9 cellular contexts compared by ENCODE assay signal in the genomic region with DNA sequence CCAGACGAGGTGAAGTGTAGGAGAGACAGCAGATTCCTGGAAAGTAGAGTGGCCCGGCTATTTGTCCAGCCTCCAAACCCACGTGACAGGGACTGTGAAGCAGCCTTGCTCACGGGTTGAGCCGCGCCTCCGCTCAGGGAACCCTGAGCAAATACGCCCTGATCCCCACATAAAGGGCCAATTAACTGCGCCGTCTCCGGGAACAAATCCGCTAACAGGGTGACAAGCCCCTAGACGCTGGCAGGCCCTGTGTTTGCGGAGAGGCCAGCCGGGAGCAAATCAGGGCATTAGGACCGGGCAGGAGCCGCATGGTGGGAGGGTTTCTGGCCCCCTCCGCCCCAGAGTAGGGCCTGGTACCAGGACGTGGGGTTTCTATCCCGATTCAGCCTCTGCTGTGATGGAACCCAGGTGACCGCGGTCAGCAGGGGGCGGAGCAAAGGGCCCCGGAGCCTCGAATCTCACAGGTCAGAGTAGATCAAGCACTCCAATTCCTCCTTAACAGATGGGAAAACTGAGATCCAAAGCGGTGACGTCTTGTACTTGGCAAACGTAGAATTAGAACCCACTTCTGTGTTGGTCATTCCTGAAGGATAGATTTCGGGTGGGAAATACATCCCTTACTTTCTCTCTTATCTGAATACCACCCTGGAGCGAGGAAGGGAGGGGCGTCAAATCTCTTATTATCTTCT. TPM values are rescaled to one million over a fixed set of nuclear protein-coding genes. Genes with fewer than 3 reads are reported as not detected.
DNase-seq lines count a peak whose midpoint lies in the region; ATAC-seq and TF ChIP-seq lines count a peak whose summit lies in the region.
"Had no signal": no experiment of that assay in that cellular context is flagged by ENCODE, and none has a peak within 500 bp of the region (broad histone marks: within the 10 kb centered on the region; RNA-seq: fewer than 3 reads in every experiment).

No MANE protein-coding gene starts in this region.

- H3K27ac Mint-ChIP-seq in CD4-positive, alpha-beta memory T cell = peak overlapping the region in 1 of 7 donors; percentile 14
- H3K27ac Mint-ChIP-seq: CD8-positive, alpha-beta T cell had no signal

- TF ChIP-seq CTCF in right atrium auricular region (IDR thresholded peaks at IDR 0.05) (no peak), dorsolateral prefrontal cortex (IDR thresholded peaks at IDR 0.05 in 54 of 56, conservative IDR thresholded peaks at IDR 0.05 in 2 of 56; ENCODE audit: low read depth in 1 of 56, partially characterized antibody in 56 of 56) (peak in 10 of 56 donors; percentile 6 to 27 (median 14)), uterus (IDR thresholded peaks at IDR 0.05) (no peak)

- peak; percentile 67 for ATAC-seq in Right ventricle myocardium superior (ENCODE audit: poor library complexity)

- DNase-seq in Right ventricle myocardium superior (no peak), right atrium auricular region (ENCODE audit: low spot score) (no peak), dorsolateral prefrontal cortex (peak in 6 of 10 donors; percentile 30 to 59 (median 49)), medulla oblongata (ENCODE audit: extremely low spot score) (peak; percentile 69), NCI-H187 (lab: John Stamatoyannopoulos, UW) (no peak), uterus (no peak), HK-2 (ENCODE audit: unreplicated experiment) (no peak)
- no peak for DNase-seq in CD4-positive, alpha-beta memory T cell

- CTCF ChIA-PET in CD4-positive, alpha-beta memory T cell (lab: Charles Lee; ENCODE audit: partially characterized antibody) = no interaction called here

- H3K9me3 Mint-ChIP-seq in CD4-positive, alpha-beta memory T cell = no peaks in the 10 kb centered on the region
- H3K9me3 Mint-ChIP-seq: CD8-positive, alpha-beta T cell had no signal

- peak overlapping the region in 1 of 2 donors; percentile 34 for H3K4me3 ChIP-seq in right atrium auricular region
- H3K4me3 ChIP-seq in dorsolateral prefrontal cortex = peak overlapping the region in 58 of 59 donors; percentile 1 to 68 (median 40)
- no peak overlapping the region for H3K4me3 ChIP-seq in CD4-positive, alpha-beta memory T cell (ENCODE audit: low read length in 2 of 2)
- no peak overlapping the region for H3K4me3 ChIP-seq in uterus

- no peak for TF ChIP-seq POLR2A in uterus (IDR thresholded peaks at IDR 0.05)

- H3K36me3 Mint-ChIP-seq in CD4-positive, alpha-beta memory T cell = no peaks in the 10 kb centered on the region
- H3K36me3 Mint-ChIP-seq: CD8-positive, alpha-beta T cell had no signal

- intact Hi-C loops in Right ventricle myocardium superior (cut with DNase I) (no loop called here), dorsolateral prefrontal cortex (cut with DNase I) (loop anchor here in 1 of 2 donors (10.0 kb wide), 1 partner anchor 198 kb away; no protein-coding TSS in a partner anchor), uterus (cut with DNase I; ENCODE audit: low total_unique reads) (no loop called here)
- intact Hi-C loops in CD4-positive, alpha-beta memory T cell (cut with micrococcal nuclease) = no loop called here

- H3K27ac ChIP-seq in right atrium auricular region (no peak overlapping the region), dorsolateral prefrontal cortex (no peak overlapping the region), uterus (no peak overlapping the region)
- no peak overlapping the region for H3K27ac ChIP-seq in CD4-positive, alpha-beta memory T cell (ENCODE audit: low read depth, low read length)

- H3K36me3 ChIP-seq in right atrium auricular region (no peaks in the 10 kb centered on the region), uterus (no peaks in the 10 kb centered on the region)
- H3K36me3 ChIP-seq in CD4-positive, alpha-beta memory T cell (ENCODE audit: insufficient read depth, low read length) = no peaks in the 10 kb centered on the region

- no peaks in the 10 kb centered on the region for H3K9me3 ChIP-seq in right atrium auricular region
- no peaks in the 10 kb centered on the region for H3K9me3 ChIP-seq in CD4-positive, alpha-beta memory T cell (ENCODE audit: control insufficient read depth in 1 of 2, low read length in 2 of 2)
- no peaks in the 10 kb centered on the region for H3K9me3 ChIP-seq in uterus

- H3K4me3 Mint-ChIP-seq in CD4-positive, alpha-beta memory T cell = peak overlapping the region in 4 of 8 donors; percentile 5 to 74 (median 51)
- H3K4me3 Mint-ChIP-seq: CD8-positive, alpha-beta T cell had no signal

- POLR2A ChIA-PET in CD4-positive, alpha-beta memory T cell (lab: Charles Lee; ENCODE audit: partially characterized antibody) = no interaction called here

- peaks cover 56 to 58% of the 10 kb centered on the region in 2 donors for H3K27me3 Mint-ChIP-seq in CD4-positive, alpha-beta memory T cell

- peaks cover 0 to 37% of the 10 kb centered on the region in 2 donors for H3K4me1 ChIP-seq in right atrium auricular region
- peaks cover 26% of the 10 kb centered on the region for H3K4me1 ChIP-seq in CD4-positive, alpha-beta memory T cell (ENCODE audit: insufficient read depth, low read length)
- peaks cover 0 to 14% of the 10 kb centered on the region in 2 donors for H3K4me1 ChIP-seq in uterus

- peaks cover 15 to 52% (median 35%) of the 10 kb centered on the region in 4 donors for H3K4me1 Mint-ChIP-seq in CD4-positive, alpha-beta memory T cell

- H3K27me3 ChIP-seq in right atrium auricular region = peaks cover 26 to 40% of the 10 kb centered on the region in 2 donors
- peaks cover under 1 to 68% (median 45%) of the 10 kb centered on the region in 45 donors for H3K27me3 ChIP-seq in dorsolateral prefrontal cortex
- peaks cover 54% of the 10 kb centered on the region for H3K27me3 ChIP-seq in CD4-positive, alpha-beta memory T cell (ENCODE audit: insufficient read depth, low read length)
- peaks cover 33 to 51% of the 10 kb centered on the region in 2 donors for H3K27me3 ChIP-seq in uterus

RNA-seq across cellular contexts. Expression of gene ROBO3, which starts 2.0 kb away (rescaled TPM):
- total RNA-seq in Right ventricle myocardium superior = 3.0 TPM
- 10 to 100 TPM in 1 of 2 donors, 1 to 10 TPM in 1; 6.4 to 10.1 TPM for total RNA-seq in right atrium auricular region
- 10 to 100 TPM; 18.0 to 58.3 (median 28.9) TPM for total RNA-seq in dorsolateral prefrontal cortex
- total RNA-seq in CD4-positive, alpha-beta memory T cell = 10 to 100 TPM; 16.2 to 18.1 TPM
- polyA plus RNA-seq in CD4-positive, alpha-beta memory T cell = 1 to 10 TPM in 1 of 2 donors, under 1 TPM in 1; 0.70 to 2.0 TPM
- 10 to 100 TPM in 2 of 4 donors, 1 to 10 TPM in 2; 7.1 to 21.8 (median 11.1) TPM for total RNA-seq in uterus

RNA-seq across cellular contexts. Expression of gene ROBO4, which starts 34.4 kb away (rescaled TPM):
- total RNA-seq in Right ventricle myocardium superior (21.9 TPM), right atrium auricular region (10 to 100 TPM; 16.2 to 21.6 TPM), dorsolateral prefrontal cortex (10 to 100 TPM in 87 of 120 experiments, 1 to 10 TPM in 33; 5.0 to 28.8 (median 11.9) TPM), uterus (10 to 100 TPM; 11.2 to 96.6 (median 46.6) TPM)
- total RNA-seq in CD4-positive, alpha-beta memory T cell = not detected
- not detected for polyA plus RNA-seq in CD4-positive, alpha-beta memory T cell
- total RNA-seq: CD8-positive, alpha-beta T cell had no signal

RNA-seq across cellular contexts. Expression of gene HEPN1, which starts 55.8 kb away (rescaled TPM):
- total RNA-seq in Right ventricle myocardium superior = not detected
- not detected for total RNA-seq in right atrium auricular region
- total RNA-seq in dorsolateral prefrontal cortex = under 1 TPM in 18 of 120 experiments, not detected in 102; 0.27 to 0.80 (median 0.43) TPM
- total RNA-seq in CD4-positive, alpha-beta memory T cell = not detected
- not detected for polyA plus RNA-seq in CD4-positive, alpha-beta memory T cell
- not detected for total RNA-seq in uterus
- total RNA-seq: CD8-positive, alpha-beta T cell had no signal

Comparison
In these comparisons a context has a peak if more than half of its experiments do, and no peak if none do; other contexts are left out.
1. DNase-seq: peak in dorsolateral prefrontal cortex (6 of 10) and medulla oblongata (single experiment); none in Right ventricle myocardium superior (single experiment), right atrium auricular region (single experiment), CD4-positive, alpha-beta memory T cell (0 of 5), NCI-H187 (0 of 2), uterus (0 of 2) and HK-2 (single experiment).
2. H3K4me3 ChIP-seq: peak in dorsolateral prefrontal cortex (58 of 59); none in CD4-positive, alpha-beta memory T cell (0 of 2) and uterus (0 of 2).
3. RNA of gene ROBO4, which starts 34.4 kb away (total RNA-seq): 11.2 to 96.6 TPM in uterus, 21.9 TPM in Right ventricle myocardium superior (single experiment), 16.2 to 21.6 TPM in right atrium auricular region and 5.0 to 28.8 TPM in dorsolateral prefrontal cortex; not detected in CD4-positive, alpha-beta memory T cell; every median in the first group is over 4 times any median in the second.